16 cellular contexts compared by ENCODE assay signal in the genomic region with DNA sequence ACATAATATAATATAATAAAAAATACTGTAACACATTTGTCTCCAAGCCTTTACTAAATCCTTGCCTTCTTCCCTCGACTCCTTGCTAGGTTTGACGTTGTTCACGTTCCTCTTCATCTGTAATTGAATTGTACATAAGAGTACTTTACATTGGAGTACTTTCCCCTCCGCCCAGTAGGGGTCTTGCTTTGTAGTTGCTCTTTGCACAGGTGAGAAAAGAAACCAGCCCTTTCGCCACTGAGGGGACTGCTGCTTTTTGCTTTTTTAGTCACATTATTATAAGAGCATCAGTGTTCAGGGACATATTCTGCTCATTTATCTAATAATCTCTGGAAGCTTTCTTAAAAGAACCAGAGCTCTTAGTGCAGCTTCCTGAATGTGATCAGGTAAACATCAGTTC.
DNase-seq lines count a peak whose midpoint lies in the region; ATAC-seq, FAIRE-seq and TF ChIP-seq lines count a peak whose summit lies in the region.
"Had no signal": no experiment of that assay in that cellular context is flagged by ENCODE, and none has a peak within 500 bp of the region (broad histone marks: within the 10 kb centered on the region; RNA-seq: fewer than 3 reads in every experiment).

No MANE protein-coding gene starts in this region.

- H3F3A ChIP-seq in PC-3 (ENCODE audit: low read length, unreplicated experiment), result no peaks in the 10 kb centered on the region

- DNase-seq in HepG2 (ENCODE audit: low spot score), result peak; percentile 13
- no peak for DNase-seq in right lobe of liver
- peak; percentile 6 for DNase-seq in NAMALWA (ENCODE audit: low spot score)
- peak; percentile 24 for DNase-seq in PC-3
- DNase-seq in NCI-H1092 treated with DMSO at 0.1 percent for 48 hours (lab: John Stamatoyannopoulos, UW), result no peak
- no peak for DNase-seq in breast epithelium (ENCODE audit: low spot score in 2 of 2)
- no peak for DNase-seq in cortex of kidney (lab: John Stamatoyannopoulos, UW)
- DNase-seq in HPDE6-E6E7 (ENCODE audit: extremely low spot score), result no peak
- DNase-seq: amygdala; CD8-positive, alpha-beta T cell; heart right ventricle; NCI-H526; stimulated activated CD4-positive, alpha-beta T cell treated with anti-CD3 and anti-CD28 coated beads, Interleukin-1b, Interleukin-23, amount 100 ng/mL, for 48 hours; stomach; upper lobe of left lung had no signal

- FAIRE-seq in HepG2 (lab: Jason Lieb, UNC), result no peak

- H3K4me3 ChIP-seq in HepG2 (replicated peaks in 1 of 3; ENCODE audit: insufficient read depth in 1 of 3, low read depth in 2 of 3, low read length in 3 of 3) (no peak overlapping the region), right lobe of liver (no peak overlapping the region), PC-3 (ENCODE audit: low read length) (no peak overlapping the region), breast epithelium (no peak overlapping the region)
- H3K4me3 ChIP-seq: heart right ventricle, stomach, upper lobe of left lung had no signal

- H3K27me3 ChIP-seq in HepG2 (ENCODE audit: control insufficient read depth in 1 of 2, insufficient read depth in 2 of 2, low read length in 2 of 2) (no peaks in the 10 kb centered on the region), right lobe of liver (no peaks in the 10 kb centered on the region), PC-3 (ENCODE audit: low read length) (no peaks in the 10 kb centered on the region), breast epithelium (no peaks in the 10 kb centered on the region)
- H3K27me3 ChIP-seq: heart right ventricle, stomach, upper lobe of left lung had no signal

- no peak for TF ChIP-seq RAD21 in HepG2 (CRISPR knock-in tag; IDR thresholded peaks at IDR 0.05)

- TF ChIP-seq EP300 in HepG2 (IDR thresholded peaks at IDR 0.05; ENCODE audit: low read depth in 2 of 2, low read length in 2 of 2) (no peak), HepG2 (CRISPR knock-in tag; IDR thresholded peaks at IDR 0.05; ENCODE audit: borderline replicate concordance) (no peak)

- BruUV-seq in HepG2 (replicated peaks; lab: Mats Ljungman, UMichigan) (no TSS peak), PC-3 (replicated peaks; lab: Mats Ljungman, UMichigan) (no TSS peak)

- intact Hi-C loops in HepG2 (cut with micrococcal nuclease; ENCODE audit: unreplicated experiment), result loop anchor here (1.0 to 10.0 kb wide), 2 partner anchors 92 to 490 kb away; no protein-coding TSS in a partner anchor
- intact Hi-C loops in right lobe of liver (cut with DNase I), result no loop called here
- intact Hi-C loops in PC-3 (cut with micrococcal nuclease), result no loop called here
- intact Hi-C loops in breast epithelium (cut with DNase I; ENCODE audit: low total_unique reads), result no loop called here

- 0% methylated on average over 5 of the region's 5 CpGs for WGBS in HepG2 (ENCODE audit: low lambda C conversion rate)
- WGBS in right lobe of liver (ENCODE audit: insufficient coverage, low coverage, low lambda C conversion rate, missing lambda C conversion rate), result 41% methylated on average over 5 of the region's 5 CpGs

- no peak overlapping the region for H3K4me2 ChIP-seq in HepG2 (ENCODE audit: low read depth, low read length)
- H3K4me2 ChIP-seq in PC-3 (ENCODE audit: low read length), result no peak overlapping the region

- H3K79me2 ChIP-seq in HepG2 (ENCODE audit: insufficient read depth, low read length) (no peaks in the 10 kb centered on the region), PC-3 (ENCODE audit: low read length) (no peaks in the 10 kb centered on the region)

- ATAC-seq in HepG2, result peak; percentile 90
- ATAC-seq in right lobe of liver, result no peak
- ATAC-seq in PC-3, result no peak
- ATAC-seq: CD8-positive, alpha-beta T cell had no signal

- H4K20me1 ChIP-seq in HepG2 (ENCODE audit: insufficient read depth, low read length) (no peaks in the 10 kb centered on the region), PC-3 (ENCODE audit: low read length) (no peaks in the 10 kb centered on the region)

- POLR2A ChIA-PET in HepG2 (lab: Yijun Ruan, JAX), result no interaction called here
- POLR2A ChIA-PET in PC-3 (lab: Charles Lee; ENCODE audit: unreplicated experiment), result no interaction called here

- CTCF ChIA-PET in HepG2 (lab: Yijun Ruan, JAX; ENCODE audit: low intra/inter-chr PET ratio, low total read pairs), result interaction anchor here (1.1 kb wide), 1 partner anchor 92 kb away, joined by 4 read pairs; no protein-coding TSS in a partner anchor
- CTCF ChIA-PET in PC-3 (lab: Charles Lee), result no interaction called here

- H3K36me3 ChIP-seq in HepG2 (replicated peaks in 1 of 2; ENCODE audit: control insufficient read depth in 1 of 2, insufficient read depth in 2 of 2, low read length in 2 of 2) (no peaks in the 10 kb centered on the region), right lobe of liver (no peaks in the 10 kb centered on the region), PC-3 (ENCODE audit: low read depth, low read length) (no peaks in the 10 kb centered on the region), breast epithelium (no peaks in the 10 kb centered on the region)
- H3K36me3 ChIP-seq: heart right ventricle, stomach, upper lobe of left lung had no signal

- TF ChIP-seq POLR2A in HepG2 (IDR thresholded peaks at IDR 0.05; ENCODE audit: insufficient read depth in 1 of 2, low read depth in 2 of 2, low read length in 2 of 2) (no peak), right lobe of liver (IDR thresholded peaks at IDR 0.05) (no peak), breast epithelium (IDR thresholded peaks at IDR 0.05) (no peak)

- H3K9me3 ChIP-seq in HepG2 (ENCODE audit: low read length) (no peaks in the 10 kb centered on the region), right lobe of liver (no peaks in the 10 kb centered on the region), PC-3 (ENCODE audit: low read length) (no peaks in the 10 kb centered on the region), breast epithelium (no peaks in the 10 kb centered on the region)
- H3K9me3 ChIP-seq: upper lobe of left lung had no signal

- H3K4me1 ChIP-seq in HepG2 (ENCODE audit: insufficient read depth, low read length) (no peaks in the 10 kb centered on the region), right lobe of liver (no peaks in the 10 kb centered on the region), PC-3 (ENCODE audit: insufficient read depth, low read length) (peaks cover 10% of the 10 kb centered on the region; the same call in 1 of the 2 replicates), breast epithelium (no peaks in the 10 kb centered on the region)
- H3K4me1 ChIP-seq: stomach had no signal

- H3K9ac ChIP-seq in HepG2 (ENCODE audit: insufficient read depth, low read depth, low read length) (no peak overlapping the region), PC-3 (ENCODE audit: low read length) (no peak overlapping the region)

- in situ Hi-C loops in HepG2 (cut with HindIII; ENCODE audit: extremely low pct_ligation_motif_present, low pct_unique_long_range_greater_than_20kb), result no loop called here

- TF ChIP-seq CTCF in HepG2 (CRISPR knock-in tag; IDR thresholded peaks at IDR 0.05), result peak; percentile 27
- no peak for TF ChIP-seq CTCF in right lobe of liver (IDR thresholded peaks at IDR 0.05)
- peak; percentile 50 for TF ChIP-seq CTCF in PC-3 (conservative IDR thresholded peaks at IDR 0.05; ENCODE audit: low read depth, low read length)
- no peak for TF ChIP-seq CTCF in breast epithelium (IDR thresholded peaks at IDR 0.05)

- no peak overlapping the region for H2AFZ ChIP-seq in HepG2 (ENCODE audit: low read length)
- no peak overlapping the region for H2AFZ ChIP-seq in PC-3 (ENCODE audit: low read length)

- no peaks in the 10 kb centered on the region for H3K9me2 ChIP-seq in PC-3 (replicated peaks; ENCODE audit: low read length)

- H3K27ac ChIP-seq in HepG2 (ENCODE audit: extremely low read length, insufficient read depth, low read length) (no peak overlapping the region), right lobe of liver (no peak overlapping the region), PC-3 (ENCODE audit: low read length) (no peak overlapping the region), breast epithelium (no peak overlapping the region)
- H3K27ac ChIP-seq: heart right ventricle, RWPE1, stomach, upper lobe of left lung had no signal

TF ChIP-seq in HepG2, 621 proteins besides CTCF, POLR2A, EP300 and RAD21:
- no peak for TF ChIP-seq XBP1 (CRISPR knock-in tag; IDR thresholded peaks at IDR 0.05)
- TF ChIP-seq DNMT3B (CRISPR knock-in tag; conservative IDR thresholded peaks at IDR 0.05), result no peak
- peak; percentile 8; the same call in 1 of the 2 replicates for TF ChIP-seq STAG1 (CRISPR knock-in tag; IDR thresholded peaks at IDR 0.05)
- TF ChIP-seq FOXP1 (IDR thresholded peaks at IDR 0.05), result no peak
- TF ChIP-seq FOXP1 (CRISPR knock-in tag; IDR thresholded peaks at IDR 0.05), result no peak
- no peak for TF ChIP-seq MIER2 (CRISPR knock-in tag; IDR thresholded peaks at IDR 0.05)
TF ChIP-seq in HepG2: peak in this region for 1.

Comparison
In these comparisons a context has a peak if more than half of its experiments do, and no peak if none do; other contexts are left out.
1. DNase-seq: peak in HepG2 (single experiment), NAMALWA (single experiment) and PC-3 (single experiment); none in right lobe of liver (0 of 3), NCI-H1092 treated with DMSO at 0.1 percent for 48 hours (single experiment), breast epithelium (0 of 2), cortex of kidney (single experiment) and HPDE6-E6E7 (single experiment).
2. CTCF ChIP-seq: peak in HepG2 (single experiment) and PC-3 (single experiment); none in right lobe of liver (0 of 4) and breast epithelium (0 of 3).